14 cellular contexts compared by ENCODE assay signal in genomic region chr5:40276426-40277102, GRCh38.
DNase-seq lines count a peak whose midpoint lies in the region; ATAC-seq and TF ChIP-seq lines count a peak whose summit lies in the region.
"Had no signal": no experiment of that assay in that cellular context is flagged by ENCODE, and none has a peak within 500 bp of the region (broad histone marks: within the 10 kb centered on the region; RNA-seq: fewer than 3 reads in every experiment).

No MANE protein-coding gene starts in this region.

- H3F3A ChIP-seq in MM.1S (ENCODE audit: insufficient read depth, low read length), result no peaks in the 10 kb centered on the region

- DNase-seq in natural killer cell treated with Interleukin-12 subunit alpha and Interleukin-12 subunit beta and Interleukin-15 and Interleukin-18, amount 100 ng/mL, for 72 hours (ENCODE audit: low spot score), result no peak
- DNase-seq in natural killer cell (no peak), T-helper 17 cell (no peak), GM13976 (ENCODE audit: low spot score) (no peak), NCI-H2029 treated with DMSO at 0.1 percent for 48 hours (lab: John Stamatoyannopoulos, UW) (no peak), MM.1S (no peak)
- DNase-seq: DMS79 treated with DMSO at 0.1 percent for 48 hours; foreskin keratinocyte; islet precursor cell; KBM-7; stimulated activated naive CD4-positive, alpha-beta T cell had no signal

- H3K36me3 ChIP-seq in MM.1S (replicated peaks; ENCODE audit: insufficient read depth, low read length), result no peaks in the 10 kb centered on the region

- ATAC-seq in natural killer cell treated with Interleukin-12 subunit alpha and Interleukin-12 subunit beta and Interleukin-15 and Interleukin-18, amount 100 ng/mL, for 72 hours, result peak in 1 of 2 donors; percentile 34
- ATAC-seq in natural killer cell (no peak), HG02884 (IDR thresholded peaks at IDR 0.05; ENCODE audit: unreplicated experiment) (peak; percentile 32), T-helper 17 cell (peak; percentile 34)
- ATAC-seq: foreskin keratinocyte, SK-N-SH treated with all-trans-retinoic acid at 6 μM for 48 hours had no signal

- peaks cover 8% of the 10 kb centered on the region for H3K9me3 Mint-ChIP-seq in natural killer cell treated with Interleukin-12 subunit alpha and Interleukin-12 subunit beta and Interleukin-15 and Interleukin-18, amount 100 ng/mL, for 72 hours
- no peaks in the 10 kb centered on the region for H3K9me3 Mint-ChIP-seq in natural killer cell
- H3K9me3 Mint-ChIP-seq in stimulated activated naive CD8-positive, alpha-beta T cell treated with anti-CD3 and anti-CD28 coated beads, Interleukin-15, Interleukin-2, amounts not matched to agents 100 ng/mL and 50 ng/mL, for 24 hours, result peaks cover 9% of the 10 kb centered on the region

- in situ Hi-C loops in GM13976 (cut with MboI; ENCODE audit: low sequenced_read_pairs, unreplicated experiment), result no loop called here

- H3K36me3 Mint-ChIP-seq in natural killer cell treated with Interleukin-12 subunit alpha and Interleukin-12 subunit beta and Interleukin-15 and Interleukin-18, amount 100 ng/mL, for 72 hours, result peaks cover 26% of the 10 kb centered on the region
- H3K36me3 Mint-ChIP-seq in natural killer cell, result no peaks in the 10 kb centered on the region
- no peaks in the 10 kb centered on the region for H3K36me3 Mint-ChIP-seq in T-helper 17 cell (ENCODE audit: low read depth)
- H3K36me3 Mint-ChIP-seq in stimulated activated naive CD8-positive, alpha-beta T cell treated with anti-CD3 and anti-CD28 coated beads, Interleukin-15, Interleukin-2, amounts not matched to agents 100 ng/mL and 50 ng/mL, for 24 hours (ENCODE audit: low read depth), result no peaks in the 10 kb centered on the region

- H3K4me1 Mint-ChIP-seq in natural killer cell treated with Interleukin-12 subunit alpha and Interleukin-12 subunit beta and Interleukin-15 and Interleukin-18, amount 100 ng/mL, for 72 hours (ENCODE audit: low read depth in 2 of 2), result peaks cover 52 to 54% of the 10 kb centered on the region in 2 donors
- H3K4me1 Mint-ChIP-seq in natural killer cell (peaks cover 11 to 16% of the 10 kb centered on the region in 2 donors), T-helper 17 cell (peaks cover 29% of the 10 kb centered on the region)
- H3K4me1 Mint-ChIP-seq in stimulated activated naive CD8-positive, alpha-beta T cell treated with anti-CD3 and anti-CD28 coated beads, Interleukin-15, Interleukin-2, amounts not matched to agents 100 ng/mL and 50 ng/mL, for 24 hours (ENCODE audit: low read depth), result peaks cover 55% of the 10 kb centered on the region

- no peak overlapping the region for H2AFZ ChIP-seq in MM.1S (ENCODE audit: low read length)

- no peaks in the 10 kb centered on the region for H3K27me3 ChIP-seq in MM.1S (replicated peaks; ENCODE audit: insufficient read depth, low read length)
- H3K27me3 ChIP-seq: foreskin keratinocyte had no signal

- no peaks in the 10 kb centered on the region for H3K79me2 ChIP-seq in MM.1S (ENCODE audit: low read length)

- H3K4me1 ChIP-seq in MM.1S (ENCODE audit: low read length), result no peaks in the 10 kb centered on the region
- H3K4me1 ChIP-seq: foreskin keratinocyte had no signal

- no peaks in the 10 kb centered on the region for H4K20me1 ChIP-seq in MM.1S (ENCODE audit: insufficient read depth, low read length)

- H3K27ac Mint-ChIP-seq in natural killer cell treated with Interleukin-12 subunit alpha and Interleukin-12 subunit beta and Interleukin-15 and Interleukin-18, amount 100 ng/mL, for 72 hours, result peak overlapping the region; percentile 88 to 92
- no peak overlapping the region for H3K27ac Mint-ChIP-seq in natural killer cell
- H3K27ac Mint-ChIP-seq in T-helper 17 cell, result peak overlapping the region; percentile 98
- H3K27ac Mint-ChIP-seq in stimulated activated naive CD8-positive, alpha-beta T cell treated with anti-CD3 and anti-CD28 coated beads, Interleukin-15, Interleukin-2, amounts not matched to agents 100 ng/mL and 50 ng/mL, for 24 hours, result peak overlapping the region; percentile 99

- TF ChIP-seq CTCF in natural killer cell (IDR thresholded peaks at IDR 0.05) (no peak), GM13976 (IDR thresholded peaks at IDR 0.05; ENCODE audit: borderline replicate concordance, control extremely low read depth, extremely low read depth, insufficient read depth, missing control alignments) (no peak), MM.1S (IDR thresholded peaks at IDR 0.05; ENCODE audit: low read length) (no peak)

- no peak overlapping the region for H3K27ac ChIP-seq in MM.1S (ENCODE audit: low read length)
- H3K27ac ChIP-seq: foreskin keratinocyte had no signal

- H3K4me2 ChIP-seq in MM.1S (ENCODE audit: low read depth, low read length), result no peak overlapping the region

- H3K9me2 ChIP-seq in MM.1S (replicated peaks; ENCODE audit: insufficient read depth, low read length), result no peaks in the 10 kb centered on the region

- H3K9ac ChIP-seq in MM.1S (ENCODE audit: low read length), result no peak overlapping the region

- H3K27me3 Mint-ChIP-seq in natural killer cell treated with Interleukin-12 subunit alpha and Interleukin-12 subunit beta and Interleukin-15 and Interleukin-18, amount 100 ng/mL, for 72 hours, result no peaks in the 10 kb centered on the region
- H3K27me3 Mint-ChIP-seq in natural killer cell (ENCODE audit: low read depth in 2 of 2) (no peaks in the 10 kb centered on the region), T-helper 17 cell (no peaks in the 10 kb centered on the region)
- H3K27me3 Mint-ChIP-seq in stimulated activated naive CD8-positive, alpha-beta T cell treated with anti-CD3 and anti-CD28 coated beads, Interleukin-15, Interleukin-2, amounts not matched to agents 100 ng/mL and 50 ng/mL, for 24 hours, result no peaks in the 10 kb centered on the region

- intact Hi-C loops in natural killer cell (cut with micrococcal nuclease), result no loop called here

- H3K4me3 Mint-ChIP-seq in natural killer cell treated with Interleukin-12 subunit alpha and Interleukin-12 subunit beta and Interleukin-15 and Interleukin-18, amount 100 ng/mL, for 72 hours, result peak overlapping the region; percentile 59
- H3K4me3 Mint-ChIP-seq in natural killer cell (no peak overlapping the region), T-helper 17 cell (peak overlapping the region; percentile 80)
- peak overlapping the region; percentile 63 for H3K4me3 Mint-ChIP-seq in stimulated activated naive CD8-positive, alpha-beta T cell treated with anti-CD3 and anti-CD28 coated beads, Interleukin-15, Interleukin-2, amounts not matched to agents 100 ng/mL and 50 ng/mL, for 24 hours

- H3K9me3 ChIP-seq in T-helper 17 cell (ENCODE audit: control insufficient read depth, low read length, poor library complexity, severe bottlenecking) (no peaks in the 10 kb centered on the region), MM.1S (replicated peaks; ENCODE audit: insufficient read depth, low read length) (no peaks in the 10 kb centered on the region)

- H3K4me3 ChIP-seq in MM.1S (ENCODE audit: low read length), result no peak overlapping the region

Comparison
In these comparisons a context has a peak if more than half of its experiments do, and no peak if none do; other contexts are left out.
1. H3K27ac Mint-ChIP-seq: peak in natural killer cell treated with Interleukin-12 subunit alpha and Interleukin-12 subunit beta and Interleukin-15 and Interleukin-18, amount 100 ng/mL, for 72 hours (2 of 2), T-helper 17 cell (single experiment) and stimulated activated naive CD8-positive, alpha-beta T cell treated with anti-CD3 and anti-CD28 coated beads, Interleukin-15, Interleukin-2, amounts not matched to agents 100 ng/mL and 50 ng/mL, for 24 hours (single experiment); none in natural killer cell (0 of 2).
2. ATAC-seq: peak in HG02884 (single experiment) and T-helper 17 cell (single experiment); none in natural killer cell (0 of 3).